Comparison of ENCODE assay signal across 1 cellular context in genomic region chr11:85647604-85648299, GRCh38.
TF ChIP-seq lines count a peak whose summit lies in the region.

Gene TMEM126A, plus strand, starts transcription at chr11:85647967. Its CDS starts 2,289 bp downstream, at chr11:85650256.

TF ChIP-seq in HepG2, 621 proteins besides CTCF, POLR2A, EP300 and RAD21 (continued from another document and continues in another):
- TF ChIP-seq MEF2D (CRISPR knock-in tag; IDR thresholded peaks at IDR 0.05), result peak; percentile 42; the same call in 1 of the 2 replicates
- TF ChIP-seq ARID2 (CRISPR knock-in tag; IDR thresholded peaks at IDR 0.05; ENCODE audit: borderline replicate concordance), result peak; percentile 59; the same call in 1 of the 2 replicates
- TF ChIP-seq NR0B2 (CRISPR knock-in tag; IDR thresholded peaks at IDR 0.05), result 0 out of 2 replicates have a peak, but pooled peaks have one; percentile 62
- TF ChIP-seq DDIT3 (CRISPR knock-in tag; IDR thresholded peaks at IDR 0.05), result no peak
- TF ChIP-seq MTERF4 (CRISPR knock-in tag; IDR thresholded peaks at IDR 0.05), result 0 out of 2 replicates have a peak, but pooled peaks have one; percentile 44
- no peak for TF ChIP-seq NONO (IDR thresholded peaks at IDR 0.05)
- peak; percentile 93 for TF ChIP-seq NONO (CRISPR knock-in tag; conservative IDR thresholded peaks at IDR 0.05)
- no peak for TF ChIP-seq ZNF205 (CRISPR knock-in tag; IDR thresholded peaks at IDR 0.05)
- no peak for TF ChIP-seq KLF15 (CRISPR knock-in tag; IDR thresholded peaks at IDR 0.05; ENCODE audit: borderline replicate concordance)
- TF ChIP-seq SRSF9 (IDR thresholded peaks at IDR 0.05; ENCODE audit: borderline replicate concordance, insufficient read depth, low read depth, low read length, poor library complexity, severe bottlenecking), result no peak
- TF ChIP-seq ATF3 (CRISPR knock-in tag; IDR thresholded peaks at IDR 0.05), result peak; percentile 9; the same call in 1 of the 2 replicates
- TF ChIP-seq ZNF350 (CRISPR knock-in tag; IDR thresholded peaks at IDR 0.05; ENCODE audit: borderline replicate concordance, low read depth), result peak; percentile 86; the same call in 1 of the 2 replicates
- TF ChIP-seq TBL1XR1 (IDR thresholded peaks at IDR 0.05; ENCODE audit: borderline replicate concordance, low read length, partially characterized antibody), result no peak
- TF ChIP-seq AGO1 (IDR thresholded peaks at IDR 0.05; ENCODE audit: low read depth, low read length, poor library complexity, severe bottlenecking), result peak; percentile 63
- TF ChIP-seq HNF4G (IDR thresholded peaks at IDR 0.05; ENCODE audit: borderline replicate concordance, low read depth, low read length), result no peak
- TF ChIP-seq HNF4G (CRISPR knock-in tag; IDR thresholded peaks at IDR 0.05; ENCODE audit: borderline replicate concordance, low read depth), result no peak
- no peak for TF ChIP-seq CAMTA2 (CRISPR knock-in tag; IDR thresholded peaks at IDR 0.05; ENCODE audit: borderline replicate concordance)
- peak; percentile 66 for TF ChIP-seq AGO2 (optimal IDR thresholded peaks at IDR 0.05; ENCODE audit: low read depth, low read length)
- no peak for TF ChIP-seq PAF1 (CRISPR knock-in tag; IDR thresholded peaks at IDR 0.05)
- TF ChIP-seq GLMP (CRISPR knock-in tag; IDR thresholded peaks at IDR 0.05; ENCODE audit: borderline replicate concordance), result no peak
- peak; percentile 54; the same call in 1 of the 2 replicates for TF ChIP-seq ZBTB2 (CRISPR knock-in tag; IDR thresholded peaks at IDR 0.05; ENCODE audit: low read depth)
- TF ChIP-seq CBFB (CRISPR knock-in tag; IDR thresholded peaks at IDR 0.05), result peak; percentile 27; the same call in 1 of the 2 replicates
- peak; percentile 67 for TF ChIP-seq RBM39 (IDR thresholded peaks at IDR 0.05; ENCODE audit: low read depth, low read length, poor library complexity, severe bottlenecking)
- peak; percentile 50; the same call in 1 of the 2 replicates for TF ChIP-seq RXRB (CRISPR knock-in tag; IDR thresholded peaks at IDR 0.05; ENCODE audit: borderline replicate concordance)
- peak; percentile 93 for TF ChIP-seq ZFX (CRISPR knock-in tag; IDR thresholded peaks at IDR 0.05; ENCODE audit: low read depth)
- TF ChIP-seq ZSCAN31 (CRISPR knock-in tag; IDR thresholded peaks at IDR 0.05; ENCODE audit: low read depth), result peak; percentile 78
- TF ChIP-seq MLLT10 (CRISPR knock-in tag; IDR thresholded peaks at IDR 0.05), result no peak
- no peak; the same call in 1 of the 2 replicates for TF ChIP-seq MBD4 (IDR thresholded peaks at IDR 0.05; ENCODE audit: borderline replicate concordance, low read length)
- no peak for TF ChIP-seq ZBTB7B (CRISPR knock-in tag; IDR thresholded peaks at IDR 0.05)
- no peak for TF ChIP-seq FOXO4 (CRISPR knock-in tag; conservative IDR thresholded peaks at IDR 0.05)
- TF ChIP-seq JDP2 (CRISPR knock-in tag; IDR thresholded peaks at IDR 0.05; ENCODE audit: borderline replicate concordance), result no peak
- TF ChIP-seq FOSL2 (CRISPR knock-in tag; IDR thresholded peaks at IDR 0.05), result peak; percentile 40; the same call in 1 of the 2 replicates
- TF ChIP-seq PLRG1 (conservative IDR thresholded peaks at IDR 0.05), result no peak
- TF ChIP-seq KAT8 (CRISPR knock-in tag; IDR thresholded peaks at IDR 0.05), result peak; percentile 97
- TF ChIP-seq ZSCAN5A (CRISPR knock-in tag; IDR thresholded peaks at IDR 0.05; ENCODE audit: borderline replicate concordance), result no peak; the same call in 1 of the 2 replicates
- no peak for TF ChIP-seq ARID3A (IDR thresholded peaks at IDR 0.05; ENCODE audit: low read depth, low read length)
- TF ChIP-seq HMGXB3 (CRISPR knock-in tag; IDR thresholded peaks at IDR 0.05; ENCODE audit: borderline replicate concordance), result peak; percentile 70; the same call in 1 of the 2 replicates
- no peak for TF ChIP-seq ZNF138 (CRISPR knock-in tag; IDR thresholded peaks at IDR 0.05; ENCODE audit: low read depth)
- TF ChIP-seq NR2F6 (IDR thresholded peaks at IDR 0.05), result no peak
- TF ChIP-seq NR2F6 (CRISPR knock-in tag; IDR thresholded peaks at IDR 0.05), result no peak
- TF ChIP-seq ZFYVE20 (CRISPR knock-in tag; IDR thresholded peaks at IDR 0.05; ENCODE audit: borderline replicate concordance, low read depth), result no peak
- TF ChIP-seq RARA (CRISPR knock-in tag; IDR thresholded peaks at IDR 0.05), result peak; percentile 30; the same call in 1 of the 2 replicates
- TF ChIP-seq ZMYM4 (CRISPR knock-in tag; IDR thresholded peaks at IDR 0.05), result peak; percentile 93
- no peak for TF ChIP-seq ZXDC (CRISPR knock-in tag; IDR thresholded peaks at IDR 0.05)
- TF ChIP-seq KDM4B (CRISPR knock-in tag; IDR thresholded peaks at IDR 0.05), result peak; percentile 66; the same call in 1 of the 2 replicates
- no peak for TF ChIP-seq ZNF234 (CRISPR knock-in tag; conservative IDR thresholded peaks at IDR 0.05)
- peak; percentile 54; the same call in 1 of the 2 replicates for TF ChIP-seq NFKB2 (CRISPR knock-in tag; IDR thresholded peaks at IDR 0.05; ENCODE audit: borderline replicate concordance)
